8 cellular contexts compared by ENCODE assay signal in genomic region chr1:229843627-229844238, GRCh38.
A peak's percentile ranks its signal among the peaks of the same experiment; 100 is the strongest.
DNase-seq lines count a peak whose midpoint lies in the region; ATAC-seq and TF ChIP-seq lines count a peak whose summit lies in the region.
"Had no signal": no experiment of that assay in that cellular context is flagged by ENCODE, and none has a peak within 500 bp of the region (broad histone marks: within the 10 kb centered on the region; RNA-seq: fewer than 3 reads in every experiment).

No MANE protein-coding gene starts in this region.

- peak in 1 of 2 donors; percentile 41 for TF ChIP-seq CTCF in fibroblast of lung (conservative IDR thresholded peaks at IDR 0.05 in 1 of 2, IDR thresholded peaks at IDR 0.05 in 1 of 2; ENCODE audit: low read depth in 1 of 2, low read length in 2 of 2)

- no peaks in the 10 kb centered on the region for H3K9me3 ChIP-seq in GM23248 (ENCODE audit: low read depth)
- no peaks in the 10 kb centered on the region for H3K9me3 ChIP-seq in fibroblast of lung (ENCODE audit: control insufficient read depth, insufficient read depth, low read depth, low read length)

- H3K4me1 ChIP-seq in GM23248 (ENCODE audit: insufficient read depth) (no peaks in the 10 kb centered on the region), fibroblast of lung (ENCODE audit: control insufficient read depth, extremely low read depth, insufficient read depth, low read length) (no peaks in the 10 kb centered on the region)

- H2AFZ ChIP-seq in GM23248 = no peak overlapping the region
- H2AFZ ChIP-seq in fibroblast of lung (ENCODE audit: low read length) = no peak overlapping the region

- peaks cover 8% of the 10 kb centered on the region; the same call in 1 of the 2 replicates for H3K27me3 ChIP-seq in GM23248 (replicated peaks; ENCODE audit: insufficient read depth)
- no peaks in the 10 kb centered on the region for H3K27me3 ChIP-seq in fibroblast of lung (ENCODE audit: control insufficient read depth, insufficient read depth, low read length)

- H3K4me2 ChIP-seq in GM23248 (ENCODE audit: unreplicated experiment) = no peak overlapping the region
- no peak overlapping the region for H3K4me2 ChIP-seq in fibroblast of lung (ENCODE audit: extremely low read depth, insufficient read depth, low read length)

- H3K79me2 ChIP-seq in GM23248 (ENCODE audit: insufficient read depth) (no peaks in the 10 kb centered on the region), fibroblast of lung (ENCODE audit: control insufficient read depth, insufficient read depth, low read length) (no peaks in the 10 kb centered on the region)

- in situ Hi-C loops in GM23248 (cut with MboI) = no loop called here

- H3K4me3 ChIP-seq in GM23248 (no peak overlapping the region), fibroblast of lung (replicated peaks in 1 of 4; ENCODE audit: control extremely low read depth in 1 of 4, insufficient read depth in 1 of 4, low read depth in 3 of 4, low read length in 4 of 4) (no peak overlapping the region), skeletal muscle cell (ENCODE audit: low read depth, low read length) (no peak overlapping the region)

- ATAC-seq in GM21381 (IDR thresholded peaks at IDR 0.05; ENCODE audit: unreplicated experiment) (no peak), GM18873 (IDR thresholded peaks at IDR 0.05; ENCODE audit: low FRiP score, unreplicated experiment) (no peak), HG03135 (IDR thresholded peaks at IDR 0.05; ENCODE audit: unreplicated experiment) (no peak)

- no peak overlapping the region for H3K9ac ChIP-seq in GM23248
- H3K9ac ChIP-seq in fibroblast of lung (ENCODE audit: insufficient read depth, low read length) = no peak overlapping the region

- peak; percentile 20 for DNase-seq in GM23248
- peak; percentile 67 for DNase-seq in NCI-H510A (lab: John Stamatoyannopoulos, UW)
- peak; percentile 7 to 92 for DNase-seq in fibroblast of lung (ENCODE audit: low read depth in 2 of 2)
- DNase-seq in skeletal muscle cell (ENCODE audit: low read depth) = peak; percentile 82
- DNase-seq: activated CD4-positive, alpha-beta T cell treated with anti-CD3 and anti-CD28 coated beads, Interleukin-2, amount 50 U/mL, for 1 hour had no signal

- H3K9me2 ChIP-seq in GM23248 (ENCODE audit: insufficient read depth) = no peaks in the 10 kb centered on the region

- H3K27ac ChIP-seq in GM23248 = no peak overlapping the region
- no peak overlapping the region for H3K27ac ChIP-seq in fibroblast of lung (ENCODE audit: insufficient read depth, low read length)

- WGBS in GM23248 (ENCODE audit: low coverage in 1 of 2, low lambda C conversion rate in 2 of 2, missing lambda C conversion rate in 2 of 2), 2 experiments = 39 to 41% methylated on average over 3 of the region's 3 CpGs

- H3F3A ChIP-seq in GM23248 (ENCODE audit: insufficient read depth) = no peaks in the 10 kb centered on the region

- H3K36me3 ChIP-seq in GM23248 (ENCODE audit: low read depth) (no peaks in the 10 kb centered on the region), fibroblast of lung (ENCODE audit: control insufficient read depth, insufficient read depth, low read length) (no peaks in the 10 kb centered on the region)

- H4K20me1 ChIP-seq in GM23248 (ENCODE audit: insufficient read depth) (no peaks in the 10 kb centered on the region), fibroblast of lung (ENCODE audit: control insufficient read depth, extremely low read depth, insufficient read depth, low read length) (no peaks in the 10 kb centered on the region)

Comparison
In these comparisons a context has a peak if more than half of its experiments do, and no peak if none do; other contexts are left out.
1. DNase-seq: peak in every context shown above with its lines; median percentile 82 in skeletal muscle cell; 67 in NCI-H510A; 50 in fibroblast of lung; 20 in GM23248.